10 cellular contexts compared by ENCODE assay signal in genomic region chr10:121595806-121596667, GRCh38. TPM values are rescaled to one million over a fixed set of nuclear protein-coding genes. Genes with fewer than 3 reads are reported as not detected.
DNase-seq lines count a peak whose midpoint lies in the region; TF ChIP-seq lines count a peak whose summit lies in the region.
"Had no signal": no experiment of that assay in that cellular context is flagged by ENCODE, and none has a peak within 500 bp of the region (broad histone marks: within the 10 kb centered on the region; RNA-seq: fewer than 3 reads in every experiment).

No MANE protein-coding gene starts in this region.

- H3K4me1 ChIP-seq in esophagus (ENCODE audit: control insufficient read depth in 2 of 2, insufficient read depth in 2 of 2, low read length in 1 of 2) (peaks cover 3 to 17% of the 10 kb centered on the region in 2 donors), mucosa of stomach (ENCODE audit: control insufficient read depth, insufficient read depth, low read length) (peaks cover 17% of the 10 kb centered on the region)

- H3K27ac Mint-ChIP-seq in T-helper 2 cell treated with Interferon-gamma antibody and Interleukin-4, amounts not matched to agents 5 μg/mL and 100 μg/mL, for 36 hours: no peak overlapping the region
- peak overlapping the region; percentile 86 for H3K27ac Mint-ChIP-seq in type B pancreatic cell

- TF ChIP-seq CTCF in type B pancreatic cell (conservative IDR thresholded peaks at IDR 0.05): no peak

- peak overlapping the region; percentile 68 to 78 for H3K4me3 ChIP-seq in esophagus (ENCODE audit: low read depth in 1 of 2, low read length in 2 of 2)
- H3K4me3 ChIP-seq in mucosa of stomach (ENCODE audit: low read length): peak overlapping the region; percentile 60
- H3K4me3 ChIP-seq: A549 had no signal

- no peaks in the 10 kb centered on the region for H3K36me3 ChIP-seq in esophagus (ENCODE audit: control insufficient read depth in 2 of 2, insufficient read depth in 2 of 2, low read length in 1 of 2)
- H3K36me3 ChIP-seq in mucosa of stomach (ENCODE audit: control insufficient read depth, insufficient read depth, low read length): no peaks in the 10 kb centered on the region

- H3K27me3 Mint-ChIP-seq in T-helper 2 cell treated with Interferon-gamma antibody and Interleukin-4, amounts not matched to agents 5 μg/mL and 100 μg/mL, for 36 hours (ENCODE audit: low read depth): peaks cover 56% of the 10 kb centered on the region
- H3K27me3 Mint-ChIP-seq in type B pancreatic cell: peaks cover 2% of the 10 kb centered on the region

- H3K27ac ChIP-seq in esophagus (ENCODE audit: low read depth in 2 of 2, low read length in 1 of 2): peak overlapping the region; percentile 91
- H3K27ac ChIP-seq: A549 had no signal

- H3K9me3 Mint-ChIP-seq in T-helper 2 cell treated with Interferon-gamma antibody and Interleukin-4, amounts not matched to agents 5 μg/mL and 100 μg/mL, for 36 hours: no peaks in the 10 kb centered on the region
- no peaks in the 10 kb centered on the region for H3K9me3 Mint-ChIP-seq in type B pancreatic cell

- no peaks in the 10 kb centered on the region for H3K4me1 Mint-ChIP-seq in T-helper 2 cell treated with Interferon-gamma antibody and Interleukin-4, amounts not matched to agents 5 μg/mL and 100 μg/mL, for 36 hours (ENCODE audit: low read depth)
- H3K4me1 Mint-ChIP-seq in type B pancreatic cell (ENCODE audit: unreplicated experiment): peaks cover 62% of the 10 kb centered on the region

- H3K36me3 Mint-ChIP-seq in T-helper 2 cell treated with Interferon-gamma antibody and Interleukin-4, amounts not matched to agents 5 μg/mL and 100 μg/mL, for 36 hours (ENCODE audit: low read depth): no peaks in the 10 kb centered on the region
- H3K36me3 Mint-ChIP-seq in type B pancreatic cell: peaks cover 32% of the 10 kb centered on the region

- WGBS in esophagus, 2 donors: 23 to 29% methylated on average over 28 of the region's 28 CpGs

- H3K9ac ChIP-seq in mucosa of stomach (ENCODE audit: low read length): peak overlapping the region; percentile 71

- H3K9me3 ChIP-seq in esophagus (ENCODE audit: control insufficient read depth in 2 of 2, insufficient read depth in 1 of 2, low read depth in 1 of 2, low read length in 1 of 2) (no peaks in the 10 kb centered on the region), mucosa of stomach (ENCODE audit: control insufficient read depth, low read length) (no peaks in the 10 kb centered on the region)
- H3K9me3 ChIP-seq: A549 had no signal

- no peak for DNase-seq in T-helper 2 cell treated with Interferon-gamma antibody and Interleukin-4, amounts not matched to agents 5 μg/mL and 100 μg/mL, for 36 hours (ENCODE audit: low spot score)
- DNase-seq in T-helper 2 cell (no peak), type B pancreatic cell (ENCODE audit: extremely low spot score, unreplicated experiment) (no peak), 8988T (no peak), GM03348 (ENCODE audit: low spot score) (no peak), KG1 (lab: John Stamatoyannopoulos, UW) (no peak)
- DNase-seq: NCI-H2107 had no signal

- H3K27me3 ChIP-seq in esophagus (ENCODE audit: control insufficient read depth in 1 of 2, insufficient read depth in 2 of 2, low read length in 2 of 2) (no peaks in the 10 kb centered on the region), mucosa of stomach (ENCODE audit: control insufficient read depth, insufficient read depth, low read length) (no peaks in the 10 kb centered on the region)

- peak overlapping the region; percentile 37 for H3K4me3 Mint-ChIP-seq in T-helper 2 cell treated with Interferon-gamma antibody and Interleukin-4, amounts not matched to agents 5 μg/mL and 100 μg/mL, for 36 hours
- H3K4me3 Mint-ChIP-seq in type B pancreatic cell: peak overlapping the region; percentile 98

RNA-seq across cellular contexts. Expression of gene FGFR2, which starts 2.2 kb away (rescaled TPM):
- 10 to 100 TPM; 10.8 to 15.4 TPM for polyA plus RNA-seq in esophagus
- 68.8 and 173 TPM in 2 replicates for total RNA-seq in type B pancreatic cell (ENCODE audit: low replicate concordance)
